17 cellular contexts compared by ENCODE assay signal in the genomic region with DNA sequence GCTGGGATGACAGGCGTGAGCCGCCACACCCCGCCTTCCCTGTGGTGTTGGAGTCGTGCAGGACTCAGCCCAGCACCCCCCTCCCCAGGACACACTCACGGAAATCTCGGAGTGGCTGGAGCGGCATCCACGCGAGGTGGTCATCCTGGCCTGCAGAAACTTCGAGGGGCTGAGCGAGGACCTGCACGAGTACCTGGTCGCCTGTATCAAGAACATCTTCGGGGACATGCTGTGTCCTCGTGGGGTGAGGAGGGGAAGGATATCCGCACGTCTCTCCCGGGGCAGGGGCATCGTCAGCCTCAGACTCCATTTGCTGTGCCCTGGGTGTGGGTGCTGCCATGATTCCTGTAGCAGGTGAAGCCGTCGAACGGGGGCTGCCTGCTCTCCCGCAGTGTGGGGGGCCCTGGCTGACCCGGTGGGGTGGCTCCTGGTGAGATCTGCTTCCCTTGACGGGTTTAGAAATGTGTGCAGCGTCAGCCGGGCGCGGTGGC. TPM values are rescaled to one million over a fixed set of nuclear protein-coding genes. Genes with fewer than 3 reads are reported as not detected.
DNase-seq lines count a peak whose midpoint lies in the region; ATAC-seq, FAIRE-seq and TF ChIP-seq lines count a peak whose summit lies in the region.
"Had no signal": no experiment of that assay in that cellular context is flagged by ENCODE, and none has a peak within 500 bp of the region (broad histone marks: within the 10 kb centered on the region; RNA-seq: fewer than 3 reads in every experiment).

No MANE protein-coding gene starts in this region.

- H4K20me1 ChIP-seq in osteoblast (ENCODE audit: insufficient read depth, low read length) = no peaks in the 10 kb centered on the region

- H3K27ac ChIP-seq in right atrium auricular region (no peak overlapping the region), osteoblast (ENCODE audit: low read depth, low read length) (no peak overlapping the region), aorta (ENCODE audit: low read depth in 1 of 2, low read length in 2 of 2) (no peak overlapping the region)
- H3K27ac ChIP-seq: PC-9 had no signal

- ATAC-seq in left ventricle myocardium superior = no peak
- no peak for ATAC-seq in aorta (ENCODE audit: low FRiP score)

- H3K9me3 ChIP-seq in right atrium auricular region (no peaks in the 10 kb centered on the region), osteoblast (ENCODE audit: low read depth, low read length) (no peaks in the 10 kb centered on the region), aorta (ENCODE audit: control insufficient read depth, low read length) (no peaks in the 10 kb centered on the region)

- H3K4me3 ChIP-seq in right atrium auricular region (no peak overlapping the region), osteoblast (ENCODE audit: insufficient read depth, low read length) (no peak overlapping the region), aorta (ENCODE audit: low read length in 2 of 2) (no peak overlapping the region)
- H3K4me3 ChIP-seq: PC-9 had no signal

- H2AFZ ChIP-seq in osteoblast (ENCODE audit: low read length) = no peak overlapping the region
- H2AFZ ChIP-seq: PC-9 had no signal

- H3K4me1 ChIP-seq in right atrium auricular region (no peaks in the 10 kb centered on the region), osteoblast (ENCODE audit: insufficient read depth, low read length) (no peaks in the 10 kb centered on the region), aorta (ENCODE audit: control insufficient read depth in 1 of 2, insufficient read depth in 2 of 2, low read length in 2 of 2) (no peaks in the 10 kb centered on the region)

- H3K79me2 ChIP-seq in osteoblast (ENCODE audit: insufficient read depth, low read length) = peaks cover 2% of the 10 kb centered on the region

- H3K36me3 ChIP-seq in right atrium auricular region (peaks cover 10% of the 10 kb centered on the region), osteoblast (ENCODE audit: insufficient read depth, low read length) (peaks cover 33% of the 10 kb centered on the region), aorta (ENCODE audit: control insufficient read depth in 1 of 2, insufficient read depth in 2 of 2, low read length in 1 of 2) (no peaks in the 10 kb centered on the region)

- intact Hi-C loops in cardiac septum (cut with DNase I) (no loop called here), left ventricle myocardium superior (cut with micrococcal nuclease) (no loop called here), aorta (cut with DNase I) (no loop called here)

- no peak for FAIRE-seq in GM12891 (lab: Jason Lieb, UNC)
- FAIRE-seq: H54 had no signal

- H3K27me3 ChIP-seq in right atrium auricular region (no peaks in the 10 kb centered on the region), osteoblast (ENCODE audit: insufficient read depth, low read length) (no peaks in the 10 kb centered on the region), aorta (ENCODE audit: control insufficient read depth in 1 of 2, insufficient read depth in 2 of 2, low read length in 1 of 2) (no peaks in the 10 kb centered on the region)

- peak; percentile 67 for DNase-seq in cardiac septum (ENCODE audit: low spot score)
- no peak for DNase-seq in right atrium auricular region (ENCODE audit: low spot score)
- peak; percentile 11 for DNase-seq in left ventricle myocardium superior
- DNase-seq in osteoblast (ENCODE audit: insufficient read length, low spot score, missing footprints) = peak; percentile 60
- peak; percentile 44 to 67 for DNase-seq in aorta
- DNase-seq in GM12891 (ENCODE audit: insufficient read length, low spot score) = no peak
- no peak for DNase-seq in T-helper 1 cell
- DNase-seq: ACHN, AML-193, DMS 273 treated with DMSO at 0.1 percent for 48 hours, KG1, NCI-H1436, NCI-H2029 treated with DMSO at 0.1 percent for 48 hours, NCI-H510A, NCI-H82, PC-9 had no signal

- WGBS in aorta, 2 donors = 97 to 98% methylated on average over 29 of the region's 29 CpGs

- H3K4me2 ChIP-seq in osteoblast (ENCODE audit: insufficient read depth, low read length) = no peak overlapping the region
- H3K4me2 ChIP-seq: PC-9 had no signal

- TF ChIP-seq CTCF in right atrium auricular region (IDR thresholded peaks at IDR 0.05) (no peak), osteoblast (IDR thresholded peaks at IDR 0.05; ENCODE audit: extremely low read depth, low read depth, low read length) (no peak)

- no peak for TF ChIP-seq POLR2A in GM12891 (IDR thresholded peaks at IDR 0.05; ENCODE audit: low read depth, low read length)

TF ChIP-seq in GM12891, 5 proteins besides CTCF, POLR2A, EP300 and RAD21:
- TF ChIP-seq TAF1 (IDR thresholded peaks at IDR 0.05; ENCODE audit: low read depth, low read length) = no peak
- TF ChIP-seq POLR2AphosphoS5 (IDR thresholded peaks at IDR 0.05; ENCODE audit: low read depth, low read length) = no peak

RNA-seq across cellular contexts. Expression of gene PLCXD1, which starts 10.3 kb away (rescaled TPM):
- total RNA-seq in cardiac septum = 3.4 TPM
- total RNA-seq in right atrium auricular region = 1 to 10 TPM; 2.2 to 3.0 TPM
- total RNA-seq in left ventricle myocardium superior = 6.8 TPM
- total RNA-seq in osteoblast = 3.3 and 4.1 TPM in 2 replicates
- 1 to 10 TPM; 3.7 to 9.7 TPM for total RNA-seq in aorta
- polyA plus RNA-seq in aorta = 10 to 100 TPM in 1 of 2 donors, 1 to 10 TPM in 1; 1.3 to 16.3 TPM
- polyA plus RNA-seq in GM12891 (2012; ENCODE audit: low read depth, missing spikeins) = 21.2 TPM

RNA-seq across cellular contexts. Expression of gene GTPBP6, which starts 27.1 kb away (rescaled TPM):
- 35.3 TPM for total RNA-seq in cardiac septum
- total RNA-seq in right atrium auricular region = 10 to 100 TPM; 44.6 to 52.1 TPM
- 51.9 TPM for total RNA-seq in left ventricle myocardium superior
- total RNA-seq in osteoblast = 34.2 and 34.4 TPM in 2 replicates
- total RNA-seq in aorta = 10 to 100 TPM; 34.7 to 44.7 TPM
- 10 to 100 TPM; 38.8 to 62.6 TPM for polyA plus RNA-seq in aorta
- 29.7 TPM for polyA plus RNA-seq in GM12891 (2012; ENCODE audit: low read depth, missing spikeins)

Comparison
In these comparisons a context has a peak if more than half of its experiments do, and no peak if none do; other contexts are left out.
1. DNase-seq: peak in cardiac septum (single experiment), left ventricle myocardium superior (single experiment), osteoblast (single experiment) and aorta (2 of 2); none in right atrium auricular region (single experiment), GM12891 (single experiment) and T-helper 1 cell (0 of 5).